Comparison of ENCODE assay signal across 9 cellular contexts in the genomic region with DNA sequence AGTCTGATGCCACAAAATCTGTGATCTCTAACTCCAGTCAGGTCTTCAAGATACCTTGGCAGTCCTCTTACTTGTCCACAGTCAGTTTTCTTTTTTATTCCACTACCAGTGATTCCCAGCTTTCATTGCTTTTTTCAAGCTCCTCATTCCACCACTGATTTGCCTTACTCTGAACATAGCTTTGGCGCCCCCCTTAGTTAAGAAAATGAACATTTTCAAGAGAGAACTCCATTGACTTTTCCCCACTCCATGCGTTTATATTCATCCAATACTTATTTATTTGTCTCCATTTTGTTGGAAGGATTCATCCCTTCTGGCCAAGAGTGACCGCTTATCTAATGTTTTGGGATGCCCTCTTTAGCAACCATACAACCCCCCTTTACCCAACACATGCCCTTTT. TPM values are rescaled to one million over a fixed set of nuclear protein-coding genes. Genes with fewer than 3 reads are reported as not detected.
DNase-seq lines count a peak whose midpoint lies in the region; ATAC-seq and TF ChIP-seq lines count a peak whose summit lies in the region.
"Had no signal": no experiment of that assay in that cellular context is flagged by ENCODE, and none has a peak within 500 bp of the region (broad histone marks: within the 10 kb centered on the region; RNA-seq: fewer than 3 reads in every experiment).

No MANE protein-coding gene starts in this region.

- TF ChIP-seq CTCF in chondrocyte (IDR thresholded peaks at IDR 0.05), result peak; percentile 82

- DNase-seq in NCI-H2081 (lab: John Stamatoyannopoulos, UW), result peak; percentile 3 to 38
- no peak for DNase-seq in NCI-H2081 treated with DMSO at 0.1 percent for 48 hours (lab: John Stamatoyannopoulos, UW)
- DNase-seq in NCI-H1092 treated with DMSO at 0.1 percent for 48 hours (lab: John Stamatoyannopoulos, UW), result peak; percentile 6
- DNase-seq in chondrocyte (ENCODE audit: low spot score), result no peak
- DNase-seq in renal cortical epithelial cell (ENCODE audit: low read depth), result peak; percentile 22
- no peak for DNase-seq in activated T-cell treated with anti-CD3 and anti-CD28 coated beads for 4 hours

- H3K27me3 Mint-ChIP-seq in chondrocyte (ENCODE audit: low read depth), result no peaks in the 10 kb centered on the region

- H3K36me3 Mint-ChIP-seq in chondrocyte (ENCODE audit: low read depth), result peaks cover 53% of the 10 kb centered on the region

- ATAC-seq in HG02852 (IDR thresholded peaks at IDR 0.05; ENCODE audit: unreplicated experiment) (no peak), GM18498 (IDR thresholded peaks at IDR 0.05; ENCODE audit: unreplicated experiment) (no peak)

- H3K4me1 Mint-ChIP-seq in chondrocyte (ENCODE audit: low read depth), result peaks cover 42% of the 10 kb centered on the region

- no peak overlapping the region for H3K4me3 Mint-ChIP-seq in chondrocyte (ENCODE audit: unreplicated experiment)
- H3K4me3 Mint-ChIP-seq: T-helper 2 cell treated with Interferon-gamma antibody and Interleukin-4, amounts not matched to agents 5 μg/mL and 100 μg/mL, for 36 hours had no signal

- no peaks in the 10 kb centered on the region for H3K9me3 Mint-ChIP-seq in chondrocyte (ENCODE audit: low read depth)
- H3K9me3 Mint-ChIP-seq: T-helper 2 cell treated with Interferon-gamma antibody and Interleukin-4, amounts not matched to agents 5 μg/mL and 100 μg/mL, for 36 hours had no signal

- peak overlapping the region; percentile 85 for H3K27ac Mint-ChIP-seq in chondrocyte (ENCODE audit: unreplicated experiment)
- H3K27ac Mint-ChIP-seq: T-helper 2 cell treated with Interferon-gamma antibody and Interleukin-4, amounts not matched to agents 5 μg/mL and 100 μg/mL, for 36 hours had no signal

RNA-seq across cellular contexts. Expression of a gene that starts 33.9 kb away (rescaled TPM):
- 47.1 to 69.5 TPM (median 48.2 TPM) in 3 replicates for total RNA-seq in chondrocyte
- total RNA-seq in renal cortical epithelial cell, result 15.6 and 31.5 TPM in 2 replicates

Comparison
In these comparisons a context has a peak if more than half of its experiments do, and no peak if none do; other contexts are left out.
1. DNase-seq: peak in NCI-H2081 (2 of 2), NCI-H1092 treated with DMSO at 0.1 percent for 48 hours (single experiment) and renal cortical epithelial cell (single experiment); none in NCI-H2081 treated with DMSO at 0.1 percent for 48 hours (single experiment), chondrocyte (single experiment) and activated T-cell treated with anti-CD3 and anti-CD28 coated beads for 4 hours (single experiment).